1 cellular context compared by ENCODE assay signal in genomic region chr17:77300016-77300686, GRCh38.
TF ChIP-seq lines count a peak whose summit lies in the region.

No MANE protein-coding gene starts in this region.

TF ChIP-seq in HepG2, 621 proteins besides CTCF, POLR2A, EP300 and RAD21 (continued from another document and continues in another):
- peak; percentile 84; the same call in 1 of the 2 replicates for TF ChIP-seq RERE (CRISPR knock-in tag; IDR thresholded peaks at IDR 0.05; ENCODE audit: low read depth)
- TF ChIP-seq ZSCAN29 (CRISPR knock-in tag; conservative IDR thresholded peaks at IDR 0.05), result no peak
- TF ChIP-seq ZBTB7A (CRISPR knock-in tag; IDR thresholded peaks at IDR 0.05), result no peak; the same call in 1 of the 2 replicates
- peak; percentile 26; the same call in 1 of the 2 replicates for TF ChIP-seq HIC2 (CRISPR knock-in tag; IDR thresholded peaks at IDR 0.05; ENCODE audit: low read depth)
- TF ChIP-seq TFDP1 (CRISPR knock-in tag; IDR thresholded peaks at IDR 0.05; ENCODE audit: borderline replicate concordance), result peak; percentile 29; the same call in 1 of the 2 replicates
- TF ChIP-seq HBP1 (CRISPR knock-in tag; IDR thresholded peaks at IDR 0.05; ENCODE audit: low read depth), result no peak
- no peak for TF ChIP-seq ATF1 (CRISPR knock-in tag; IDR thresholded peaks at IDR 0.05)
- TF ChIP-seq RBM22 (optimal IDR thresholded peaks at IDR 0.05; ENCODE audit: low read length), result peak; percentile 16
- TF ChIP-seq HDAC1 (CRISPR knock-in tag; IDR thresholded peaks at IDR 0.05), result no peak; the same call in 1 of the 2 replicates
- TF ChIP-seq TOPORS (CRISPR knock-in tag; IDR thresholded peaks at IDR 0.05), result no peak
- TF ChIP-seq PCBP1 (IDR thresholded peaks at IDR 0.05; ENCODE audit: borderline replicate concordance, low read depth, low read length), result no peak
- no peak for TF ChIP-seq ZNF83 (CRISPR knock-in tag; IDR thresholded peaks at IDR 0.05; ENCODE audit: borderline replicate concordance)
- no peak for TF ChIP-seq ZNF574 (CRISPR knock-in tag; IDR thresholded peaks at IDR 0.05)
- no peak for TF ChIP-seq KDM2A (CRISPR knock-in tag; IDR thresholded peaks at IDR 0.05; ENCODE audit: borderline replicate concordance, low read depth)
- no peak for TF ChIP-seq RBM39 (IDR thresholded peaks at IDR 0.05; ENCODE audit: low read depth, low read length, poor library complexity, severe bottlenecking)
- TF ChIP-seq ZFP36 (IDR thresholded peaks at IDR 0.05; ENCODE audit: borderline replicate concordance, low read depth, low read length, partially characterized antibody), result no peak
- TF ChIP-seq ZNF362 (CRISPR knock-in tag; IDR thresholded peaks at IDR 0.05; ENCODE audit: borderline replicate concordance), result peak; percentile 38; the same call in 1 of the 2 replicates
- TF ChIP-seq RELA (CRISPR knock-in tag; IDR thresholded peaks at IDR 0.05), result no peak
- no peak for TF ChIP-seq TOE1 (CRISPR knock-in tag; IDR thresholded peaks at IDR 0.05)
- TF ChIP-seq NBN (conservative IDR thresholded peaks at IDR 0.05), result no peak
- peak; percentile 23; the same call in 1 of the 2 replicates for TF ChIP-seq ZNF839 (CRISPR knock-in tag; IDR thresholded peaks at IDR 0.05; ENCODE audit: borderline replicate concordance)
- no peak for TF ChIP-seq ZC3H13 (CRISPR knock-in tag; IDR thresholded peaks at IDR 0.05)
- TF ChIP-seq IRF2 (CRISPR knock-in tag; IDR thresholded peaks at IDR 0.05), result no peak
- TF ChIP-seq ZNF713 (CRISPR knock-in tag; IDR thresholded peaks at IDR 0.05), result no peak
- TF ChIP-seq SRF (IDR thresholded peaks at IDR 0.05; ENCODE audit: low read depth, low read length), result no peak
- no peak for TF ChIP-seq SNAPC2 (CRISPR knock-in tag; IDR thresholded peaks at IDR 0.05)
- no peak for TF ChIP-seq SP2 (CRISPR knock-in tag; IDR thresholded peaks at IDR 0.05)
- no peak for TF ChIP-seq CENPBD1 (CRISPR knock-in tag; IDR thresholded peaks at IDR 0.05; ENCODE audit: borderline replicate concordance, low read depth)
- TF ChIP-seq ONECUT2 (CRISPR knock-in tag; IDR thresholded peaks at IDR 0.05), result no peak
- TF ChIP-seq IKZF4 (CRISPR knock-in tag; IDR thresholded peaks at IDR 0.05; ENCODE audit: borderline replicate concordance, low read depth, not compliant biosample characterization), result no peak
- no peak for TF ChIP-seq ZNF768 (CRISPR knock-in tag; IDR thresholded peaks at IDR 0.05)
- TF ChIP-seq PRPF4 (IDR thresholded peaks at IDR 0.05; ENCODE audit: low read depth, low read length, poor library complexity, severe bottlenecking), result no peak
- TF ChIP-seq ZNF280B (CRISPR knock-in tag; IDR thresholded peaks at IDR 0.05; ENCODE audit: borderline replicate concordance), result no peak
- no peak for TF ChIP-seq CENPX (CRISPR knock-in tag; IDR thresholded peaks at IDR 0.05)
- peak; percentile 99 for TF ChIP-seq GATA4 (IDR thresholded peaks at IDR 0.05; ENCODE audit: borderline replicate concordance, low read depth)
- no peak for TF ChIP-seq ZNF781 (CRISPR knock-in tag; IDR thresholded peaks at IDR 0.05; ENCODE audit: borderline replicate concordance, not compliant biosample characterization)
- TF ChIP-seq ZNF597 (CRISPR knock-in tag; IDR thresholded peaks at IDR 0.05), result no peak
